Comparison of ENCODE assay signal across 2 cellular contexts in the genomic region with DNA sequence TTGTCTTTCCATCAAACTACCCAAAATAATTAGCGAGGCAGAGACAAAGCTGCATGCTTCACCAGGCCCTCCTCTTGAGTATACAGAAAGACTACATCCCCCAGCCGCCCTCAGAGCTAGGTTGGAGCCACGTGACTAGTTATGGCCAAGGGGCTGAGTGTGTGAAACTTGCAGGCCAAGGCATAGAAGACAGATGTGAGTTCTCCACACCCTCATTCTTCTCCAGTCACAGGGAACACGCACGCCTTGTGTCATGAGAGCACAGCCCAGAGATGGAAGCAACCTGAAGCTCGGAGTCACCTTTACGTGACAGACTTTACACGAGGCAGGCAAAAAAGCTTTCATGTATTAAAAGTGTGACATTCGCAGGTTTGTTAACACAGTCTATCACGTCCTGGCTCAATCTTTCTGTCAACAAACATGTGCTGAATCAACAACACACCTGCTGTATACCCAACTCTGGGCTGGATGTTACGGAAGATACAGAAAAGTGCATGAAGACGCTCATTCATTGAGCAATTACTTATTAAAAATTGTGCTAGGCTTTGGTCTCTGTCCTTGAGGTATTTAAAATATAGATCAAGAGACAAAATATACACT.
TF ChIP-seq lines count a peak whose summit lies in the region.

No MANE protein-coding gene starts in this region.

TF ChIP-seq in liver, 16 proteins besides CTCF, POLR2A, EP300 and RAD21:
- peak; percentile 8 for TF ChIP-seq FOXA2 (IDR thresholded peaks at IDR 0.05)
- no peak for TF ChIP-seq FOXA1 (IDR thresholded peaks at IDR 0.05)

TF ChIP-seq in HepG2, 621 proteins besides CTCF, POLR2A, EP300 and RAD21:
- TF ChIP-seq NCOR1 (IDR thresholded peaks at IDR 0.05; ENCODE audit: borderline replicate concordance, low read length) (no peak), RXRB (CRISPR knock-in tag; IDR thresholded peaks at IDR 0.05; ENCODE audit: borderline replicate concordance) (no peak), HDAC6 (IDR thresholded peaks at IDR 0.05; ENCODE audit: low read depth, low read length) (no peak), ZNF570 (CRISPR knock-in tag; IDR thresholded peaks at IDR 0.05; ENCODE audit: borderline replicate concordance) (no peak), RBM22 (optimal IDR thresholded peaks at IDR 0.05; ENCODE audit: low read length) (no peak), PITX1 (CRISPR knock-in tag; IDR thresholded peaks at IDR 0.05) (no peak), HNRNPLL (IDR thresholded peaks at IDR 0.05; ENCODE audit: low read depth, low read length, poor library complexity, severe bottlenecking) (no peak), FOSL2 (CRISPR knock-in tag; IDR thresholded peaks at IDR 0.05) (no peak), ZNF205 (CRISPR knock-in tag; IDR thresholded peaks at IDR 0.05) (no peak), ZFP1 (CRISPR knock-in tag; IDR thresholded peaks at IDR 0.05) (no peak), ZNF780A (CRISPR knock-in tag; IDR thresholded peaks at IDR 0.05) (no peak), ATAD3A (CRISPR knock-in tag; IDR thresholded peaks at IDR 0.05) (no peak), ZBTB20 (CRISPR knock-in tag; IDR thresholded peaks at IDR 0.05; ENCODE audit: borderline replicate concordance, low read depth) (no peak), ETV5 (CRISPR knock-in tag; IDR thresholded peaks at IDR 0.05; ENCODE audit: borderline replicate concordance) (no peak), BHLHE40 (IDR thresholded peaks at IDR 0.05; ENCODE audit: low read length) (no peak), RNF2 (conservative IDR thresholded peaks at IDR 0.05; ENCODE audit: low read depth) (no peak), KAT7 (CRISPR knock-in tag; IDR thresholded peaks at IDR 0.05; ENCODE audit: borderline replicate concordance) (no peak)
- TF ChIP-seq, protein P1, sequence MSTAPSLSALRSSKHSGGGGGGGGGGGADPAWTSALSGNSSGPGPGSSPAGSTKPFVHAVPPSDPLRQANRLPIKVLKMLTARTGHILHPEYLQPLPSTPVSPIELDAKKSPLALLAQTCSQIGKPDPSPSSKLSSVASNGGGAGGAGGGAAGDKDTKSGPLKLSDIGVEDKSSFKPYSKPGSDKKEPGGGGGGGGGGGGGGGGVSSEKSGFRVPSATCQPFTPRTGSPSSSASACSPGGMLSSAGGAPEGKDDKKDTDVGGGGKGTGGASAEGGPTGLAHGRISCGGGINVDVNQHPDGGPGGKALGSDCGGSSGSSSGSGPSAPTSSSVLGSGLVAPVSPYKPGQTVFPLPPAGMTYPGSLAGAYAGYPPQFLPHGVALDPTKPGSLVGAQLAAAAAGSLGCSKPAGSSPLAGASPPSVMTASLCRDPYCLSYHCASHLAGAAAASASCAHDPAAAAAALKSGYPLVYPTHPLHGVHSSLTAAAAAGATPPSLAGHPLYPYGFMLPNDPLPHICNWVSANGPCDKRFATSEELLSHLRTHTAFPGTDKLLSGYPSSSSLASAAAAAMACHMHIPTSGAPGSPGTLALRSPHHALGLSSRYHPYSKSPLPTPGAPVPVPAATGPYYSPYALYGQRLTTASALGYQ (CRISPR knock-in tag; IDR thresholded peaks at IDR 0.05): no peak
- TF ChIP-seq, protein P2, sequence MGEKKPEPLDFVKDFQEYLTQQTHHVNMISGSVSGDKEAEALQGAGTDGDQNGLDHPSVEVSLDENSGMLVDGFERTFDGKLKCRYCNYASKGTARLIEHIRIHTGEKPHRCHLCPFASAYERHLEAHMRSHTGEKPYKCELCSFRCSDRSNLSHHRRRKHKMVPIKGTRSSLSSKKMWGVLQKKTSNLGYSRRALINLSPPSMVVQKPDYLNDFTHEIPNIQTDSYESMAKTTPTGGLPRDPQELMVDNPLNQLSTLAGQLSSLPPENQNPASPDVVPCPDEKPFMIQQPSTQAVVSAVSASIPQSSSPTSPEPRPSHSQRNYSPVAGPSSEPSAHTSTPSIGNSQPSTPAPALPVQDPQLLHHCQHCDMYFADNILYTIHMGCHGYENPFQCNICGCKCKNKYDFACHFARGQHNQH (CRISPR knock-in tag; IDR thresholded peaks at IDR 0.05): no peak
- TF ChIP-seq, protein P3, sequence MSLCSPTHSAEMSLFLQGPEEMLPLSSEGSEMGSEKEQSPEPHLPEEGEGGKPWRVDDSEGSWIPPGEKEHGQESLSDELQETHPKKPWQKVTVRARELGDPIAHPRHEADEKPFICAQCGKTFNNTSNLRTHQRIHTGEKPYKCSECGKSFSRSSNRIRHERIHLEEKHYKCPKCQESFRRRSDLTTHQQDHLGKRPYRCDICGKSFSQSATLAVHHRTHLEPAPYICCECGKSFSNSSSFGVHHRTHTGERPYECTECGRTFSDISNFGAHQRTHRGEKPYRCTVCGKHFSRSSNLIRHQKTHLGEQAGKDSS (CRISPR knock-in tag; IDR thresholded peaks at IDR 0.05; ENCODE audit: borderline replicate concordance, low read depth): no peak
